In genomic region chr10:1661416-1661815, GRCh38 we compare ENCODE assay signal across 22 cellular contexts.
DNase-seq lines count a peak whose midpoint lies in the region; ATAC-seq and TF ChIP-seq lines count a peak whose summit lies in the region.
"Had no signal": no experiment of that assay in that cellular context is flagged by ENCODE, and none has a peak within 500 bp of the region (broad histone marks: within the 10 kb centered on the region; RNA-seq: fewer than 3 reads in every experiment).

No MANE protein-coding gene starts in this region.

- ATAC-seq in GM19438 (IDR thresholded peaks at IDR 0.05; ENCODE audit: low read depth, unreplicated experiment) (peak; percentile 6), HG03571 (IDR thresholded peaks at IDR 0.05; ENCODE audit: unreplicated experiment) (peak; percentile 4), GM21360 (IDR thresholded peaks at IDR 0.05; ENCODE audit: unreplicated experiment) (no peak), GM18498 (IDR thresholded peaks at IDR 0.05; ENCODE audit: unreplicated experiment) (no peak), GM21723 (IDR thresholded peaks at IDR 0.05; ENCODE audit: unreplicated experiment) (no peak)
- ATAC-seq: activated naive CD8-positive, alpha-beta T cell treated with anti-CD3 and anti-CD28 coated beads, Interleukin-2, amount 50 U/mL, for 24 hours; psoas muscle had no signal

- TF ChIP-seq CTCF in GM12875 (IDR thresholded peaks at IDR 0.05; ENCODE audit: borderline replicate concordance, insufficient read depth, low read depth, low read length): no peak
- no peak for TF ChIP-seq CTCF in GM10248 (IDR thresholded peaks at IDR 0.05; ENCODE audit: control extremely low read depth, extremely low read depth, low read depth, missing control alignments)

- peak overlapping the region; percentile 6 for H3K4me3 ChIP-seq in GM12875 (ENCODE audit: low read depth, low read length)
- H3K4me3 ChIP-seq: colonic mucosa, psoas muscle, stomach had no signal

- DNase-seq in mesenteric fat pad (ENCODE audit: low spot score) (peak; percentile 39), GM10248 (ENCODE audit: extremely low spot score) (no peak)
- DNase-seq: activated effector memory CD4-positive, alpha-beta T cell treated with anti-CD3 and anti-CD28 coated beads, Interleukin-2, amount 50 U/mL, for 16 hours; activated naive CD8-positive, alpha-beta T cell treated with anti-CD3 and anti-CD28 coated beads, Interleukin-2, amount 50 U/mL, for 24 hours; CD4-positive, alpha-beta memory T cell; colonic mucosa; DMS53; KG1; MV-4-11; NCI-H2029 treated with DMSO at 0.1 percent for 48 hours; NCI-H510A; nephron progenitor cell; psoas muscle; stomach; T-helper 2 cell; trophoblast cell had no signal

- POLR2A ChIA-PET in GM10248 (lab: Yijun Ruan, JAX): no interaction called here

- CTCF ChIA-PET in GM10248 (lab: Yijun Ruan, JAX): interaction anchor here (1.6 kb wide), 1 partner anchor 10 kb away, joined by 4 read pairs; no protein-coding TSS in a partner anchor

Comparison
In these comparisons a context has a peak if more than half of its experiments do, and no peak if none do; other contexts are left out.
1. ATAC-seq: peak in GM19438 (single experiment) and HG03571 (single experiment); none in GM21360 (single experiment), GM18498 (single experiment) and GM21723 (single experiment).